ENCODE assay signal across 11 cellular contexts in the genomic region with DNA sequence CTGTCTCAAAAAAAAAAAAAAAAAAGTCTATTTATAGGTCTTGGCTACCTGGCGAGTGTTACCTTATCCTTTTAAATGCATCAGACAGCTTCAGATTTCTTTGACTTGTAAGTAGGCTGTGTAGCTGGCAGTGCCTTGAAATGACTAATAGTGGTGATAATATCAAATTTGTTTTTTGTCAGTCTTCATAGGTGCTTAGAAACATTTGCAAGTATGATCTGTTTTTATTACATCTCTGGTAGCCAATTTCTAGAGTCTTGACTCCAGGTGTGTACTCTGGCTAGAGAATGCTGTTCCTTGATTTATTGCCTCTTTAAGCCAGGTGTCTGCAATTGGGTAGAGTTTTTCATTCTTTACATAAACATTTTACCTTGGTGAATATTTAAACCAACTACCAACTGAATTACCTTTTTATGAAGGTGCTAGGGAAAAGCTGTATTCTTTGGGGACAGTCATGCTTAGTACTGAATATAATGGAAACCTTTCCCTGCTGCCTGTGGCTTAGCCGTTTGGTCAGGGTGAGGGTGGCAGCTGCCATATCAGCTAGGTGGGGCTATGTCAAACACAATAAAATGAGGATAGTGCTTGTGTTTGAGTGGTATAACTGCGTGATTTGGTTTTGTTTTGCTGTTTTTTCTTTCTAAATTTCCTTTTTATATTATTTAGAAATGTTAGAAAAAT. TPM values are rescaled to one million over a fixed set of nuclear protein-coding genes. Genes with fewer than 3 reads are reported as not detected.
DNase-seq lines count a peak whose midpoint lies in the region; ATAC-seq, FAIRE-seq and TF ChIP-seq lines count a peak whose summit lies in the region.
"Had no signal": no experiment of that assay in that cellular context is flagged by ENCODE, and none has a peak within 500 bp of the region (broad histone marks: within the 10 kb centered on the region; RNA-seq: fewer than 3 reads in every experiment).

No MANE protein-coding gene starts in this region.

- H3K27ac ChIP-seq in 22Rv1 (peak overlapping the region; percentile 79), Karpas-422 (ENCODE audit: low read length) (0 out of 2 replicates have a peak overlapping the region, but pooled peaks have one; percentile 18)
- H3K27ac ChIP-seq: tibial artery had no signal

- H3K9ac ChIP-seq in Karpas-422 (ENCODE audit: low read length) = no peak overlapping the region

- H2AFZ ChIP-seq in Karpas-422 (ENCODE audit: low read length) = no peak overlapping the region

- no peak overlapping the region for H3K4me2 ChIP-seq in Karpas-422 (ENCODE audit: low read depth, low read length, poor library complexity, severe bottlenecking)

- in situ Hi-C loops in HAP-1 (cut with MboI; ENCODE audit: low sequenced_read_pairs) = no loop called here

- DNase-seq in Karpas-422 = no peak
- DNase-seq in NCI-H774 (lab: John Stamatoyannopoulos, UW) = peak; percentile 93
- no peak for DNase-seq in HAP-1 (ENCODE audit: low spot score in 2 of 2)
- DNase-seq in foreskin fibroblast = no peak
- DNase-seq: brain microvascular endothelial cell, T-helper 9 cell, tibial artery had no signal

- no peaks in the 10 kb centered on the region for H3K9me2 ChIP-seq in Karpas-422 (replicated peaks; ENCODE audit: insufficient read depth, low read length)

- H3K4me3 ChIP-seq in Karpas-422 (ENCODE audit: low read length) = no peak overlapping the region
- no peak overlapping the region for H3K4me3 ChIP-seq in HAP-1
- H3K4me3 ChIP-seq in foreskin fibroblast (ENCODE audit: low read depth in 1 of 2, low read length in 2 of 2) = no peak overlapping the region
- H3K4me3 ChIP-seq: tibial artery had no signal

- no peaks in the 10 kb centered on the region for H4K20me1 ChIP-seq in Karpas-422 (ENCODE audit: insufficient read depth, low read depth, low read length)

- H3K79me2 ChIP-seq in Karpas-422 (ENCODE audit: low read length) = peaks cover 74% of the 10 kb centered on the region

- ATAC-seq in HG02798 (IDR thresholded peaks at IDR 0.05; ENCODE audit: poor library complexity, unreplicated experiment) = no peak
- ATAC-seq in GM21825 (IDR thresholded peaks at IDR 0.05; ENCODE audit: unreplicated experiment) = no peak

- FAIRE-seq in islet of Langerhans (lab: Jason Lieb, UNC) = peak; percentile 93

- H3K4me1 ChIP-seq in Karpas-422 (ENCODE audit: low read length) (peaks cover 10% of the 10 kb centered on the region), HAP-1 (peaks cover 5% of the 10 kb centered on the region)

- H3K27me3 ChIP-seq in Karpas-422 (ENCODE audit: low read length) = no peaks in the 10 kb centered on the region
- H3K27me3 ChIP-seq in HAP-1 (ENCODE audit: low read depth) = no peaks in the 10 kb centered on the region
- H3K27me3 ChIP-seq: brain microvascular endothelial cell, tibial artery had no signal

- H3K36me3 ChIP-seq in Karpas-422 (ENCODE audit: insufficient read depth, low read length) (no peaks in the 10 kb centered on the region), HAP-1 (replicated peaks) (no peaks in the 10 kb centered on the region)
- H3K36me3 ChIP-seq: tibial artery had no signal

- H3K9me3 ChIP-seq in Karpas-422 (ENCODE audit: low read length) = no peaks in the 10 kb centered on the region
- H3K9me3 ChIP-seq in HAP-1 = no peaks in the 10 kb centered on the region
- H3K9me3 ChIP-seq: tibial artery had no signal

- TF ChIP-seq CTCF in 22Rv1 (IDR thresholded peaks at IDR 0.05) (no peak), foreskin fibroblast (IDR thresholded peaks at IDR 0.05; ENCODE audit: low read depth, low read length) (no peak)

RNA-seq across cellular contexts. Expression of gene MLXIP, which starts 32.7 kb away (rescaled TPM):
- 13.8 and 14.8 TPM in 2 replicates for total RNA-seq in Karpas-422 (2014; rRNA removed; shearing (Covaris generic); ENCODE audit: low replicate concordance)
